In genomic region chr13:102400619-102401125, GRCh38 we compare ENCODE assay signal across 9 cellular contexts. TPM values are rescaled to one million over a fixed set of nuclear protein-coding genes. Genes with fewer than 3 reads are reported as not detected.
DNase-seq lines count a peak whose midpoint lies in the region; ATAC-seq and TF ChIP-seq lines count a peak whose summit lies in the region.
"Had no signal": no experiment of that assay in that cellular context is flagged by ENCODE, and none has a peak within 500 bp of the region (broad histone marks: within the 10 kb centered on the region; RNA-seq: fewer than 3 reads in every experiment).

No MANE protein-coding gene starts in this region.

- H2AK5ac ChIP-seq in neuronal stem cell (ENCODE audit: low read depth, low read length) = no peak overlapping the region

- peak overlapping the region; percentile 84 for H3K18ac ChIP-seq in neuronal stem cell (ENCODE audit: low read length)

- H3K36me3 ChIP-seq in SK-N-MC (ENCODE audit: insufficient read depth, low read length) (no peaks in the 10 kb centered on the region), esophagus muscularis mucosa (no peaks in the 10 kb centered on the region), neuronal stem cell (replicated peaks in 1 of 2; ENCODE audit: control insufficient read depth in 2 of 2, insufficient read depth in 2 of 2, low read length in 2 of 2) (no peaks in the 10 kb centered on the region), Caco-2 (ENCODE audit: control insufficient read depth, insufficient read depth, low read length) (no peaks in the 10 kb centered on the region)

- H3K9ac ChIP-seq in SK-N-MC (ENCODE audit: insufficient read length) (peak overlapping the region; percentile 21), neuronal stem cell (ENCODE audit: low read depth, low read length, poor library complexity) (peak overlapping the region; percentile 81)

- POLR2A ChIA-PET in Caco-2 (lab: Charles Lee) = no interaction called here

- TF ChIP-seq CTCF in esophagus muscularis mucosa (IDR thresholded peaks at IDR 0.05) (no peak), Caco-2 (IDR thresholded peaks at IDR 0.05; ENCODE audit: insufficient read depth in 1 of 2, low read depth in 1 of 2, low read length in 1 of 2, severe bottlenecking in 1 of 2, unreplicated experiment in 1 of 2) (no peak)

- H2AFZ ChIP-seq in neuronal stem cell (ENCODE audit: low read length) = peak overlapping the region; percentile 83

- H4K91ac ChIP-seq in neuronal stem cell (ENCODE audit: low read depth, low read length, poor library complexity) = no peak overlapping the region

- H3K4me1 ChIP-seq in esophagus muscularis mucosa (peaks cover 5 to 41% (median 27%) of the 10 kb centered on the region in 4 donors), neuronal stem cell (ENCODE audit: control insufficient read depth in 2 of 2, insufficient read depth in 1 of 2, low read depth in 1 of 2, low read length in 2 of 2) (peaks cover 0 to 4% of the 10 kb centered on the region in 2 donors), Caco-2 (no peaks in the 10 kb centered on the region)

- intact Hi-C loops in esophagus muscularis mucosa (cut with DNase I) = loop anchor here (10.0 kb wide), 1 partner anchor 256 kb away; no protein-coding TSS in a partner anchor
- intact Hi-C loops in Caco-2 (cut with micrococcal nuclease; ENCODE audit: unreplicated experiment) = no loop called here

- ATAC-seq in GM18502 (IDR thresholded peaks at IDR 0.05; ENCODE audit: poor library complexity, unreplicated experiment) (peak; percentile 15), GM21526 (IDR thresholded peaks at IDR 0.05; ENCODE audit: low FRiP score, unreplicated experiment) (no peak)

- no peak for DNase-seq in SK-N-MC (ENCODE audit: low read depth, low spot score)
- no peak for DNase-seq in esophagus muscularis mucosa (ENCODE audit: extremely low spot score)
- no peak for DNase-seq in neuronal stem cell (ENCODE audit: low spot score)
- no peak for DNase-seq in activated CD8-positive, alpha-beta memory T cell treated with anti-CD3 and anti-CD28 coated beads for 24 hours
- DNase-seq in Caco-2 = no peak
- DNase-seq in HUDEP-2 (lab: John Stamatoyannopoulos, UW; ENCODE audit: unreplicated experiment in 76 of 76) = no peak

- no peak overlapping the region for H2BK120ac ChIP-seq in neuronal stem cell (ENCODE audit: low read depth, low read length)

- H2BK15ac ChIP-seq in neuronal stem cell (ENCODE audit: low read length) = peak overlapping the region; percentile 89

- H3K9me3 Mint-ChIP-seq in Caco-2 (ENCODE audit: unreplicated experiment) = no peaks in the 10 kb centered on the region

- H3K4me3 ChIP-seq in SK-N-MC (peak overlapping the region; percentile 73), esophagus muscularis mucosa (peak overlapping the region; percentile 59 to 77 (median 66)), neuronal stem cell (ENCODE audit: low read length in 2 of 2) (peak overlapping the region; percentile 48 to 88), Caco-2 (ENCODE audit: low read depth, low read length) (no peak overlapping the region)

- peaks cover 8% of the 10 kb centered on the region for H3K27me3 Mint-ChIP-seq in Caco-2 (ENCODE audit: insufficient read depth, unreplicated experiment)

- H3K9me3 ChIP-seq in SK-N-MC (ENCODE audit: low read depth, low read length) = no peaks in the 10 kb centered on the region
- H3K9me3 ChIP-seq in esophagus muscularis mucosa = no peaks in the 10 kb centered on the region
- peaks cover 0 to under 1% of the 10 kb centered on the region in 2 donors for H3K9me3 ChIP-seq in neuronal stem cell (replicated peaks in 1 of 2; ENCODE audit: control insufficient read depth in 2 of 2, insufficient read depth in 1 of 2, low read depth in 1 of 2, low read length in 2 of 2)
- no peaks in the 10 kb centered on the region for H3K9me3 ChIP-seq in Caco-2

- no peak overlapping the region for H3K4ac ChIP-seq in neuronal stem cell (ENCODE audit: low read length)

- H3K23ac ChIP-seq in neuronal stem cell (ENCODE audit: low read depth, low read length, poor library complexity) = peak overlapping the region; percentile 73

- no peak overlapping the region for H2BK5ac ChIP-seq in neuronal stem cell (ENCODE audit: low read length)

- no peak overlapping the region for H3K27ac Mint-ChIP-seq in Caco-2 (ENCODE audit: unreplicated experiment)

- peaks cover 0 to 32% (median 9%) of the 10 kb centered on the region in 4 donors for H3K27me3 ChIP-seq in esophagus muscularis mucosa
- peaks cover 2 to 25% (median 4%) of the 10 kb centered on the region in 3 experiments for H3K27me3 ChIP-seq in neuronal stem cell (ENCODE audit: control insufficient read depth in 3 of 3, insufficient read depth in 3 of 3, low read depth in 1 of 3, low read length in 3 of 3)
- H3K27me3 ChIP-seq in Caco-2 (replicated peaks; ENCODE audit: control insufficient read depth, insufficient read depth, low read length) = no peaks in the 10 kb centered on the region

- no peaks in the 10 kb centered on the region for H3K36me3 Mint-ChIP-seq in Caco-2 (ENCODE audit: insufficient read depth, unreplicated experiment)

- under 1% methylated on average over 19 of the region's 25 CpGs for WGBS in esophagus muscularis mucosa
- WGBS in neuronal stem cell (ENCODE audit: extremely low coverage in 2 of 2, insufficient read length in 2 of 2, insufficient replicate concordance in 1 of 2), 2 donors = no CpG with 5 or more reads among the region's 25 CpGs

- no peak overlapping the region for H3K14ac ChIP-seq in neuronal stem cell (ENCODE audit: low read length)

- CTCF ChIA-PET in Caco-2 (lab: Charles Lee) = no interaction called here

- H3K4me3 Mint-ChIP-seq in Caco-2 (ENCODE audit: unreplicated experiment) = no peak overlapping the region

- no peak overlapping the region for H4K8ac ChIP-seq in neuronal stem cell (ENCODE audit: low read depth, low read length)

- H3K27ac ChIP-seq in SK-N-MC = no peak overlapping the region
- peak overlapping the region; percentile 58 to 81 (median 74) for H3K27ac ChIP-seq in esophagus muscularis mucosa (replicated peaks in 1 of 4)
- no peak overlapping the region for H3K27ac ChIP-seq in neuronal stem cell (replicated peaks; ENCODE audit: low read length)

- no peak for TF ChIP-seq EP300 in esophagus muscularis mucosa (IDR thresholded peaks at IDR 0.05)

- H2BK12ac ChIP-seq in neuronal stem cell (ENCODE audit: low read length) = no peak overlapping the region

- H3K4me1 Mint-ChIP-seq in Caco-2 (ENCODE audit: low read depth, unreplicated experiment) = no peaks in the 10 kb centered on the region

- peak overlapping the region; percentile 98 for H3K4me2 ChIP-seq in neuronal stem cell (ENCODE audit: insufficient read depth, low read length, poor library complexity, severe bottlenecking)

- no peak for TF ChIP-seq POLR2A in esophagus muscularis mucosa (IDR thresholded peaks at IDR 0.05; ENCODE audit: low read depth)

- no peaks in the 10 kb centered on the region for H3K79me1 ChIP-seq in neuronal stem cell (ENCODE audit: low read depth, low read length)

- BruUV-seq in Caco-2 (replicated peaks; lab: Mats Ljungman, UMichigan) = no TSS peak

RNA-seq across cellular contexts. Expression of gene FGF14, which starts 1.2 kb away (rescaled TPM):
- 1 to 10 TPM in 1 of 4 donors, under 1 TPM in 3; 0.33 to 2.1 (median 0.87) TPM for total RNA-seq in esophagus muscularis mucosa
- polyA plus RNA-seq in neuronal stem cell (2013, experiment 1 of 2) = 0.54 TPM
- 0.57 TPM for polyA plus RNA-seq in neuronal stem cell (2013, experiment 2 of 2)
- total RNA-seq in Caco-2 (2022) = not detected in 2 replicates
- total RNA-seq: myocyte had no signal

Comparison
In these comparisons a context has a peak if more than half of its experiments do, and no peak if none do; other contexts are left out.
1. H3K27ac ChIP-seq: peak in esophagus muscularis mucosa (4 of 4); none in SK-N-MC (single experiment) and neuronal stem cell (single experiment).